2 cellular contexts compared by ENCODE assay signal in genomic region chr4:128565565-128566186, GRCh38.
A peak's percentile ranks its signal among the peaks of the same experiment; 100 is the strongest.
TF ChIP-seq lines count a peak whose summit lies in the region.

No MANE protein-coding gene starts in this region.

TF ChIP-seq in K562, 482 proteins besides CTCF, POLR2A, EP300 and RAD21 (continued from another document and continues in another):
- 0 out of 2 replicates have a peak, but pooled peaks have one; percentile 29 for TF ChIP-seq DEAF1 (CRISPR knock-in tag; IDR thresholded peaks at IDR 0.05)
- no peak for TF ChIP-seq POLR3A (IDR thresholded peaks at IDR 0.05; ENCODE audit: borderline replicate concordance, extremely low read depth, insufficient read depth, insufficient read length)
- no peak for TF ChIP-seq GATAD2A (IDR thresholded peaks at IDR 0.05)
- TF ChIP-seq ZNF830 (CRISPR knock-in tag; IDR thresholded peaks at IDR 0.05) = no peak
- no peak for TF ChIP-seq ZNF445 (CRISPR knock-in tag; IDR thresholded peaks at IDR 0.05; ENCODE audit: low read depth)
- TF ChIP-seq ZNF436 (CRISPR knock-in tag; IDR thresholded peaks at IDR 0.05) = no peak
- TF ChIP-seq ZBTB33 (CRISPR knock-in tag; IDR thresholded peaks at IDR 0.05) = 0 out of 2 replicates have a peak, but pooled peaks have one; percentile 19
- no peak for TF ChIP-seq HDGF (IDR thresholded peaks at IDR 0.05)
- no peak for TF ChIP-seq FOXP4 (CRISPR knock-in tag; IDR thresholded peaks at IDR 0.05; ENCODE audit: borderline replicate concordance)
- no peak for TF ChIP-seq HNRNPK (IDR thresholded peaks at IDR 0.05; ENCODE audit: low read depth, low read length, poor library complexity, severe bottlenecking)
- no peak for TF ChIP-seq YBX1 (IDR thresholded peaks at IDR 0.05)
- TF ChIP-seq NBN (IDR thresholded peaks at IDR 0.05; ENCODE audit: low read depth) = no peak
- TF ChIP-seq POLR2AphosphoS2 (IDR thresholded peaks at IDR 0.05; ENCODE audit: low read length) = no peak
- peak; percentile 63; the same call in 1 of the 2 replicates for TF ChIP-seq SMC3 (conservative IDR thresholded peaks at IDR 0.05; ENCODE audit: insufficient read depth, low read depth, low read length)
- no peak for TF ChIP-seq ELK1 (CRISPR knock-in tag; IDR thresholded peaks at IDR 0.05)
- TF ChIP-seq TGIF2 (CRISPR knock-in tag; IDR thresholded peaks at IDR 0.05) = no peak
- no peak for TF ChIP-seq ZNF133 (CRISPR knock-in tag; IDR thresholded peaks at IDR 0.05)
- no peak for TF ChIP-seq HINFP (tag; conservative IDR thresholded peaks at IDR 0.05; ENCODE audit: low read depth)
- TF ChIP-seq LARP7 (IDR thresholded peaks at IDR 0.05) = no peak
- TF ChIP-seq NFIC (IDR thresholded peaks at IDR 0.05) = no peak

TF ChIP-seq in HepG2, 621 proteins besides CTCF, POLR2A, EP300 and RAD21 (continued from another document):
- no peak for TF ChIP-seq ZBTB49 (CRISPR knock-in tag; IDR thresholded peaks at IDR 0.05; ENCODE audit: borderline replicate concordance)
- peak; percentile 21 for TF ChIP-seq TEAD3 (CRISPR knock-in tag; optimal IDR thresholded peaks at IDR 0.05; ENCODE audit: borderline replicate concordance)
- TF ChIP-seq ZMAT5 (CRISPR knock-in tag; IDR thresholded peaks at IDR 0.05; ENCODE audit: borderline replicate concordance, low read depth) = no peak
- TF ChIP-seq TARDBP (CRISPR knock-in tag; IDR thresholded peaks at IDR 0.05) = no peak
- TF ChIP-seq ZNF567 (CRISPR knock-in tag; IDR thresholded peaks at IDR 0.05; ENCODE audit: borderline replicate concordance) = no peak
- TF ChIP-seq STAG1 (CRISPR knock-in tag; IDR thresholded peaks at IDR 0.05) = peak; percentile 93
- no peak for TF ChIP-seq ZKSCAN5 (CRISPR knock-in tag; IDR thresholded peaks at IDR 0.05)
- TF ChIP-seq SALL1 (CRISPR knock-in tag; IDR thresholded peaks at IDR 0.05) = 0 out of 2 replicates have a peak, but pooled peaks have one; percentile 20
- TF ChIP-seq SMC3 (IDR thresholded peaks at IDR 0.05; ENCODE audit: low read length) = peak; percentile 84
